Comparison of ENCODE assay signal across 1 cellular context in the genomic region with DNA sequence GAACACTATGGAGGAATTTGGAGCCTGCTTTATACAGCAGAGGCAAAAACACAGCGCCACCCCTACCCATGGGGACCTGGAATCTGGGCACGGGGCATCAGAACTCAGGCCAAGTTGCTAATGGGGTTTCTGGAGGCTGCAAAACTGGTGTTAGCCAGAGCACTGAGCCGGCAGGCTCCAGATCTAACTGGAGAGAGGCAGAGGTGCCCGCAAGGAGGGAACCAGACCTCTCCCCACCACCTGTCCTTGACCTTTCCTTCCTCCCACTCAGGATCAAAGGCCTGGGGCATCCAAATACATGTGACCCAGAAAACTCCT.
TF ChIP-seq lines count a peak whose summit lies in the region.

No MANE protein-coding gene starts in this region.

TF ChIP-seq in HepG2, 621 proteins besides CTCF, POLR2A, EP300 and RAD21:
- no peak for TF ChIP-seq NFYB (CRISPR knock-in tag; IDR thresholded peaks at IDR 0.05)
- TF ChIP-seq, protein P1, sequence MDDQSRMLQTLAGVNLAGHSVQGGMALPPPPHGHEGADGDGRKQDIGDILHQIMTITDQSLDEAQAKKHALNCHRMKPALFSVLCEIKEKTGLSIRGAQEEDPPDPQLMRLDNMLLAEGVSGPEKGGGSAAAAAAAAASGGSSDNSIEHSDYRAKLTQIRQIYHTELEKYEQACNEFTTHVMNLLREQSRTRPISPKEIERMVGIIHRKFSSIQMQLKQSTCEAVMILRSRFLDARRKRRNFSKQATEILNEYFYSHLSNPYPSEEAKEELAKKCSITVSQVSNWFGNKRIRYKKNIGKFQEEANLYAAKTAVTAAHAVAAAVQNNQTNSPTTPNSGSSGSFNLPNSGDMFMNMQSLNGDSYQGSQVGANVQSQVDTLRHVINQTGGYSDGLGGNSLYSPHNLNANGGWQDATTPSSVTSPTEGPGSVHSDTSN (CRISPR knock-in tag; IDR thresholded peaks at IDR 0.05; ENCODE audit: borderline replicate concordance): no peak
- TF ChIP-seq ZBTB8A (CRISPR knock-in tag; IDR thresholded peaks at IDR 0.05; ENCODE audit: borderline replicate concordance, low read depth): no peak
- TF ChIP-seq KLF9 (CRISPR knock-in tag; IDR thresholded peaks at IDR 0.05; ENCODE audit: low read depth): no peak
- TF ChIP-seq TBX3 (IDR thresholded peaks at IDR 0.05; ENCODE audit: borderline replicate concordance): no peak
- TF ChIP-seq, protein P2, sequence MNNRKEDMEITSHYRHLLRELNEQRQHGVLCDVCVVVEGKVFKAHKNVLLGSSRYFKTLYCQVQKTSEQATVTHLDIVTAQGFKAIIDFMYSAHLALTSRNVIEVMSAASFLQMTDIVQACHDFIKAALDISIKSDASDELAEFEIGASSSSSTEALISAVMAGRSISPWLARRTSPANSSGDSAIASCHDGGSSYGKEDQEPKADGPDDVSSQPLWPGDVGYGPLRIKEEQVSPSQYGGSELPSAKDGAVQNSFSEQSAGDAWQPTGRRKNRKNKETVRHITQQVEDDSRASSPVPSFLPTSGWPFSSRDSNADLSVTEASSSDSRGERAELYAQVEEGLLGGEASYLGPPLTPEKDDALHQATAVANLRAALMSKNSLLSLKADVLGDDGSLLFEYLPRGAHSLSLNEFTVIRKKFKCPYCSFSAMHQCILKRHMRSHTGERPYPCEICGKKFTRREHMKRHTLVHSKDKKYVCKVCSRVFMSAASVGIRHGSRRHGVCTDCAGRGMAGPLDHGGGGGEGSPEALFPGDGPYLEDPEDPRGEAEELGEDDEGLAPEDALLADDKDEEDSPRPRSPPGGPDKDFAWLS (CRISPR knock-in tag; IDR thresholded peaks at IDR 0.05; ENCODE audit: borderline replicate concordance): no peak
- TF ChIP-seq, protein P3, sequence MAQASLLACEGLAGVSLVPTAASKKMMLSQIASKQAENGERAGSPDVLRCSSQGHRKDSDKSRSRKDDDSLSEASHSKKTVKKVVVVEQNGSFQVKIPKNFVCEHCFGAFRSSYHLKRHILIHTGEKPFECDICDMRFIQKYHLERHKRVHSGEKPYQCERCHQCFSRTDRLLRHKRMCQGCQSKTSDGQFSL (CRISPR knock-in tag; IDR thresholded peaks at IDR 0.05): no peak
- 0 out of 2 replicates have a peak, but pooled peaks have one; percentile 18 for TF ChIP-seq RARA (CRISPR knock-in tag; IDR thresholded peaks at IDR 0.05)
- TF ChIP-seq ZNF792 (CRISPR knock-in tag; IDR thresholded peaks at IDR 0.05): no peak
- no peak for TF ChIP-seq ZNF350 (CRISPR knock-in tag; IDR thresholded peaks at IDR 0.05; ENCODE audit: borderline replicate concordance, low read depth)
- TF ChIP-seq, protein P4, sequence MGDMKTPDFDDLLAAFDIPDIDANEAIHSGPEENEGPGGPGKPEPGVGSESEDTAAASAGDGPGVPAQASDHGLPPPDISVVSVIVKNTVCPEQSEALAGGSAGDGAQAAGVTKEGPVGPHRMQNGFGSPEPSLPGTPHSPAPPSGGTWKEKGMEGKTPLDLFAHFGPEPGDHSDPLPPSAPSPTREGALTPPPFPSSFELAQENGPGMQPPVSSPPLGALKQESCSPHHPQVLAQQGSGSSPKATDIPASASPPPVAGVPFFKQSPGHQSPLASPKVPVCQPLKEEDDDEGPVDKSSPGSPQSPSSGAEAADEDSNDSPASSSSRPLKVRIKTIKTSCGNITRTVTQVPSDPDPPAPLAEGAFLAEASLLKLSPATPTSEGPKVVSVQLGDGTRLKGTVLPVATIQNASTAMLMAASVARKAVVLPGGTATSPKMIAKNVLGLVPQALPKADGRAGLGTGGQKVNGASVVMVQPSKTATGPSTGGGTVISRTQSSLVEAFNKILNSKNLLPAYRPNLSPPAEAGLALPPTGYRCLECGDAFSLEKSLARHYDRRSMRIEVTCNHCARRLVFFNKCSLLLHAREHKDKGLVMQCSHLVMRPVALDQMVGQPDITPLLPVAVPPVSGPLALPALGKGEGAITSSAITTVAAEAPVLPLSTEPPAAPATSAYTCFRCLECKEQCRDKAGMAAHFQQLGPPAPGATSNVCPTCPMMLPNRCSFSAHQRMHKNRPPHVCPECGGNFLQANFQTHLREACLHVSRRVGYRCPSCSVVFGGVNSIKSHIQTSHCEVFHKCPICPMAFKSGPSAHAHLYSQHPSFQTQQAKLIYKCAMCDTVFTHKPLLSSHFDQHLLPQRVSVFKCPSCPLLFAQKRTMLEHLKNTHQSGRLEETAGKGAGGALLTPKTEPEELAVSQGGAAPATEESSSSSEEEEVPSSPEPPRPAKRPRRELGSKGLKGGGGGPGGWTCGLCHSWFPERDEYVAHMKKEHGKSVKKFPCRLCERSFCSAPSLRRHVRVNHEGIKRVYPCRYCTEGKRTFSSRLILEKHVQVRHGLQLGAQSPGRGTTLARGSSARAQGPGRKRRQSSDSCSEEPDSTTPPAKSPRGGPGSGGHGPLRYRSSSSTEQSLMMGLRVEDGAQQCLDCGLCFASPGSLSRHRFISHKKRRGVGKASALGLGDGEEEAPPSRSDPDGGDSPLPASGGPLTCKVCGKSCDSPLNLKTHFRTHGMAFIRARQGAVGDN (CRISPR knock-in tag; IDR thresholded peaks at IDR 0.05): peak; percentile 10; the same call in 1 of the 2 replicates
- TF ChIP-seq NR2F6 (IDR thresholded peaks at IDR 0.05): peak; percentile 36; the same call in 1 of the 2 replicates
- 0 out of 2 replicates have a peak, but pooled peaks have one; percentile 18 for TF ChIP-seq NR2F6 (CRISPR knock-in tag; IDR thresholded peaks at IDR 0.05)
- no peak for TF ChIP-seq ZNF230 (CRISPR knock-in tag; IDR thresholded peaks at IDR 0.05)
